ENCODE assay signal across 24 cellular contexts in the genomic region with DNA sequence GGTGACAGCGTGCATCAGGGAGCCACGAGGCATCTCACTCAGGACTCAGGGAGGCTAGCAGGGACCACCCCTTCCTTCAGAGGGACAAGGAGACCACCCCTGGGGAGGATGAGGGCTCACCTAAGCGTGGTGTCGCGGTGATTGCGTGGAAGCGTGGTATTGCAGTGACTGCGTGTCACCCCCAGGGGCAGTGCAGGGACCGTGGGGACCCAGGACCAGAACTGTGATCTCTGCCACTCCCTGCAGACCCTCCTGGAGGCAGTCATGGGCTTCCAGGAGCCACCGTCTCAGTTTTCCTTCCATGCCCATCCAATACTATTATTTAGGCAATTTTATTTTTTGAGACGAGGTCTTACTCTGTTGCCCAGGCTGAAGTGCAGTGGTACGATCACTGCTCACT.
DNase-seq lines count a peak whose midpoint lies in the region; ATAC-seq and TF ChIP-seq lines count a peak whose summit lies in the region.
"Had no signal": no experiment of that assay in that cellular context is flagged by ENCODE, and none has a peak within 500 bp of the region (broad histone marks: within the 10 kb centered on the region; RNA-seq: fewer than 3 reads in every experiment).

No MANE protein-coding gene starts in this region.

- ATAC-seq in HG03342 (IDR thresholded peaks at IDR 0.05; ENCODE audit: unreplicated experiment) (no peak), GM21390 (IDR thresholded peaks at IDR 0.05; ENCODE audit: unreplicated experiment) (no peak)
- ATAC-seq: activated T-cell treated with anti-CD3 and anti-CD28 coated beads, Interleukin-2, amount 50 U/mL, for 72 hours; left cardiac atrium; pancreas; right cardiac atrium; T-cell had no signal

- DNase-seq in A673 (ENCODE audit: low spot score) (no peak), H7 (peak; percentile 82), iPS-NIHi11 (ENCODE audit: low spot score) (peak; percentile 71), AML-193 (lab: John Stamatoyannopoulos, UW) (no peak), adrenal gland (no peak)
- DNase-seq: activated CD4-positive, alpha-beta T cell treated with anti-CD3 and anti-CD28 coated beads for 4 hours; activated naive CD4-positive, alpha-beta T cell treated with anti-CD3 and anti-CD28 coated beads, Interleukin-2, amount 10 ng/mL, durations not matched to agents 7 days and 5 days; activated T-cell treated with anti-CD3 and anti-CD28 coated beads, Interleukin-2, amount 50 U/mL, for 72 hours; anterior cingulate cortex; caudate nucleus; left cardiac atrium; naive B cell; NCI-H1436; NCI-H2171; NCI-H774; Peyer's patch; stomach; T-cell had no signal

- WGBS in adrenal gland, 4 donors = 86 to 91% (median 89%) methylated on average over 12 of the region's 12 CpGs

- H3K27ac ChIP-seq in A673 (ENCODE audit: low read depth, low read length, poor library complexity, severe bottlenecking) (no peak overlapping the region), OCI-LY1 (ENCODE audit: low read depth, low read length, poor library complexity, severe bottlenecking) (no peak overlapping the region), adrenal gland (no peak overlapping the region)
- H3K27ac ChIP-seq: pancreas, Peyer's patch, stomach, tibial nerve had no signal

- no peaks in the 10 kb centered on the region for H4K20me1 ChIP-seq in OCI-LY1 (ENCODE audit: insufficient read depth, low read length)

- H3K9me2 ChIP-seq in OCI-LY1 (ENCODE audit: low read depth, low read length) = no peaks in the 10 kb centered on the region

- no TSS peak for BruUV-seq in A673 (replicated peaks; lab: Mats Ljungman, UMichigan)

- H3K4me3 ChIP-seq in A673 (ENCODE audit: low read depth, low read length, poor library complexity, severe bottlenecking) (no peak overlapping the region), H7 (ENCODE audit: insufficient read depth, low read depth, low read length) (no peak overlapping the region), OCI-LY1 (ENCODE audit: low read depth, low read length, poor library complexity, severe bottlenecking) (no peak overlapping the region), adrenal gland (no peak overlapping the region)
- H3K4me3 ChIP-seq: pancreas, Peyer's patch, stomach, tibial nerve had no signal

- H3K9me3 ChIP-seq in A673 (ENCODE audit: low read depth, low read length, poor library complexity, severe bottlenecking) (no peaks in the 10 kb centered on the region), OCI-LY1 (ENCODE audit: low read length) (no peaks in the 10 kb centered on the region), adrenal gland (replicated peaks in 1 of 3) (no peaks in the 10 kb centered on the region)
- H3K9me3 ChIP-seq: pancreas, Peyer's patch, stomach had no signal

- TF ChIP-seq CTCF in A673 (conservative IDR thresholded peaks at IDR 0.05; ENCODE audit: low read depth, low read length) = peak; percentile 31; the same call in 1 of the 2 replicates
- peak; percentile 37 for TF ChIP-seq CTCF in OCI-LY1 (IDR thresholded peaks at IDR 0.05; ENCODE audit: low read length)
- TF ChIP-seq CTCF in adrenal gland (IDR thresholded peaks at IDR 0.05) = no peak

- no peak for TF ChIP-seq POLR2A in adrenal gland (IDR thresholded peaks at IDR 0.05)

- H3K79me2 ChIP-seq in OCI-LY1 (ENCODE audit: insufficient read depth, low read length) = no peaks in the 10 kb centered on the region

- intact Hi-C loops in A673 (cut with micrococcal nuclease; ENCODE audit: unreplicated experiment) (no loop called here), adrenal gland (cut with DNase I) (no loop called here)

- H3K9ac ChIP-seq in OCI-LY1 (ENCODE audit: low read length) = no peak overlapping the region

- CTCF ChIA-PET in A673 (lab: Charles Lee) = no interaction called here

- H3F3A ChIP-seq in OCI-LY1 (ENCODE audit: insufficient read depth, low read length) = no peaks in the 10 kb centered on the region

- H3K27me3 ChIP-seq in A673 (replicated peaks; ENCODE audit: insufficient read depth, low read depth, low read length, poor library complexity) (peaks cover 7% of the 10 kb centered on the region), H7 (ENCODE audit: control insufficient read depth, insufficient read depth, low read length) (no peaks in the 10 kb centered on the region), OCI-LY1 (ENCODE audit: insufficient read depth, low read length) (no peaks in the 10 kb centered on the region), adrenal gland (no peaks in the 10 kb centered on the region)
- H3K27me3 ChIP-seq: pancreas, Peyer's patch, tibial nerve had no signal

- H3K36me3 ChIP-seq in A673 (ENCODE audit: insufficient read depth, low read length, poor library complexity, severe bottlenecking) (no peaks in the 10 kb centered on the region), H7 (replicated peaks; ENCODE audit: control insufficient read depth, insufficient read depth, low read length) (no peaks in the 10 kb centered on the region), OCI-LY1 (ENCODE audit: insufficient read depth, low read length) (no peaks in the 10 kb centered on the region), adrenal gland (replicated peaks in 1 of 2) (no peaks in the 10 kb centered on the region)
- H3K36me3 ChIP-seq: pancreas, Peyer's patch, stomach, tibial nerve had no signal

- H2AFZ ChIP-seq in OCI-LY1 (ENCODE audit: low read length) = no peak overlapping the region

- no peak overlapping the region for H3K4me2 ChIP-seq in OCI-LY1 (ENCODE audit: low read length)

- POLR2A ChIA-PET in A673 (lab: Charles Lee; ENCODE audit: low non-redundant PET) = no interaction called here

- no peaks in the 10 kb centered on the region for H3K4me1 ChIP-seq in A673 (ENCODE audit: insufficient read depth, low read length, poor library complexity, severe bottlenecking)
- H3K4me1 ChIP-seq in OCI-LY1 (ENCODE audit: insufficient read depth, low read length, severe bottlenecking) = no peaks in the 10 kb centered on the region
- H3K4me1 ChIP-seq in adrenal gland (replicated peaks in 1 of 2) = no peaks in the 10 kb centered on the region
- H3K4me1 ChIP-seq: pancreas, Peyer's patch, stomach, tibial nerve had no signal

Comparison
In these comparisons a context has a peak if more than half of its experiments do, and no peak if none do; other contexts are left out.
1. DNase-seq: peak in H7 (single experiment) and iPS-NIHi11 (single experiment); none in A673 (single experiment), AML-193 (0 of 2) and adrenal gland (0 of 7).
2. CTCF ChIP-seq: peak in A673 (single experiment) and OCI-LY1 (single experiment); none in adrenal gland (0 of 6).